ENCODE assay signal across 8 cellular contexts in genomic region chr11:123511037-123511870, GRCh38.
A peak's percentile ranks its signal among the peaks of the same experiment; 100 is the strongest.
DNase-seq lines count a peak whose midpoint lies in the region; ATAC-seq, FAIRE-seq and TF ChIP-seq lines count a peak whose summit lies in the region.

No MANE protein-coding gene starts in this region.

- H3K4me3 ChIP-seq in AG09309 (ENCODE audit: control insufficient read depth, low read depth, low read length) (no peak overlapping the region), kidney (ENCODE audit: low read length in 2 of 2) (no peak overlapping the region)

- H3K9ac ChIP-seq in kidney (ENCODE audit: low read length in 2 of 2): no peak overlapping the region

- peak; percentile 91 for ATAC-seq in GM18868 (IDR thresholded peaks at IDR 0.05; ENCODE audit: unreplicated experiment)
- ATAC-seq in HG03139 (IDR thresholded peaks at IDR 0.05; ENCODE audit: unreplicated experiment): peak; percentile 73

- no peaks in the 10 kb centered on the region for H3K4me1 ChIP-seq in kidney (ENCODE audit: control insufficient read depth in 1 of 2, insufficient read depth in 1 of 2, low read depth in 1 of 2, low read length in 2 of 2)

- intact Hi-C loops in kidney (cut with DNase I): loop anchor here (5.0 to 10.0 kb wide), 2 partner anchors 66 to 194 kb away; no protein-coding TSS in a partner anchor

- FAIRE-seq in kidney (lab: Jason Lieb, UNC): peak; percentile 33

- no peaks in the 10 kb centered on the region for H3K36me3 ChIP-seq in kidney (ENCODE audit: control insufficient read depth in 1 of 2, insufficient read depth in 2 of 2, low read length in 2 of 2)

- no peak overlapping the region for H3K27ac ChIP-seq in kidney (ENCODE audit: low read depth in 2 of 2, low read length in 2 of 2)

- TF ChIP-seq CTCF in AG09309 (IDR thresholded peaks at IDR 0.05; ENCODE audit: control insufficient read depth, insufficient read depth, low read depth, low read length, missing control alignments) (peak; percentile 90), kidney (IDR thresholded peaks at IDR 0.05; ENCODE audit: borderline replicate concordance, extremely low read depth, insufficient read depth) (peak; percentile 80)

- DNase-seq in AG09309 (ENCODE audit: low read depth): peak; percentile 70
- peak; percentile 87 for DNase-seq in NCI-H2227 treated with DMSO at 0.1 percent for 48 hours (lab: John Stamatoyannopoulos, UW)
- peak; percentile 14 for DNase-seq in activated CD4-positive, CD25-positive, alpha-beta regulatory T cell treated with anti-CD3 and anti-CD28 coated beads, Interleukin-2, amount 50 U/mL, for 16 hours (ENCODE audit: low read depth, low spot score)
- DNase-seq in central memory CD4-positive, alpha-beta T cell: peak; percentile 42
- DNase-seq in kidney: peak; percentile 90
- DNase-seq in stimulated activated CD4-positive, alpha-beta T cell treated with anti-CD3 and anti-CD28 coated beads, Interleukin-2, amount 100 ng/mL, for 24 hours: peak; percentile 76 to 84

- no peaks in the 10 kb centered on the region for H3K9me3 ChIP-seq in kidney (ENCODE audit: control insufficient read depth in 1 of 2, low read length in 2 of 2)

Comparison
In these comparisons a context has a peak if more than half of its experiments do, and no peak if none do; other contexts are left out.
1. DNase-seq: peak in every context shown above with its lines; median percentile 90 in kidney; 87 in NCI-H2227 treated with DMSO at 0.1 percent for 48 hours; 80 in stimulated activated CD4-positive, alpha-beta T cell treated with anti-CD3 and anti-CD28 coated beads, Interleukin-2, amount 100 ng/mL, for 24 hours; 70 in AG09309; 42 in central memory CD4-positive, alpha-beta T cell; 14 in activated CD4-positive, CD25-positive, alpha-beta regulatory T cell treated with anti-CD3 and anti-CD28 coated beads, Interleukin-2, amount 50 U/mL, for 16 hours.